ENCODE assay signal across 18 cellular contexts in genomic region chr5:146890733-146891440, GRCh38. TPM values are rescaled to one million over a fixed set of nuclear protein-coding genes. Genes with fewer than 3 reads are reported as not detected.
DNase-seq lines count a peak whose midpoint lies in the region; TF ChIP-seq lines count a peak whose summit lies in the region.
"Had no signal": no experiment of that assay in that cellular context is flagged by ENCODE, and none has a peak within 500 bp of the region (broad histone marks: within the 10 kb centered on the region; RNA-seq: fewer than 3 reads in every experiment).

No MANE protein-coding gene starts in this region.

- H3K4me1 Mint-ChIP-seq in neural crest cell: peaks cover 51% of the 10 kb centered on the region

- H3K36me3 ChIP-seq in GM23248 (ENCODE audit: low read depth): no peaks in the 10 kb centered on the region

- no peaks in the 10 kb centered on the region for H3F3A ChIP-seq in GM23248 (ENCODE audit: insufficient read depth)

- no peak overlapping the region for H3K27ac ChIP-seq in GM23248

- no peak overlapping the region for H3K9ac ChIP-seq in GM23248

- H3K4me3 Mint-ChIP-seq in neural crest cell: no peak overlapping the region
- H3K4me3 Mint-ChIP-seq: activated naive CD4-positive, alpha-beta T cell treated with anti-CD3 and anti-CD28 coated beads, Interleukin-2, amount 10 ng/mL, durations not matched to agents 7 days and 5 days; brain; naive thymus-derived CD4-positive, alpha-beta T cell had no signal

- no peaks in the 10 kb centered on the region for H3K9me3 Mint-ChIP-seq in neural crest cell
- H3K9me3 Mint-ChIP-seq: activated naive CD4-positive, alpha-beta T cell treated with anti-CD3 and anti-CD28 coated beads, Interleukin-2, amount 10 ng/mL, durations not matched to agents 7 days and 5 days; brain; naive thymus-derived CD4-positive, alpha-beta T cell had no signal

- no peak overlapping the region for H3K4me2 ChIP-seq in GM23248 (ENCODE audit: unreplicated experiment)

- in situ Hi-C loops in GM23248 (cut with MboI): no loop called here

- 45 to 47% methylated on average over 1 of the region's 1 CpG for WGBS in GM23248 (ENCODE audit: low coverage in 1 of 2, low lambda C conversion rate in 2 of 2, missing lambda C conversion rate in 2 of 2), 2 experiments

- H3K27me3 ChIP-seq in GM23248 (replicated peaks; ENCODE audit: insufficient read depth): no peaks in the 10 kb centered on the region

- no peaks in the 10 kb centered on the region for H4K20me1 ChIP-seq in GM23248 (ENCODE audit: insufficient read depth)

- H3K27ac Mint-ChIP-seq in neural crest cell (ENCODE audit: unreplicated experiment): peak overlapping the region; percentile 21
- H3K27ac Mint-ChIP-seq: activated naive CD4-positive, alpha-beta T cell treated with anti-CD3 and anti-CD28 coated beads, Interleukin-2, amount 10 ng/mL, durations not matched to agents 7 days and 5 days; naive thymus-derived CD4-positive, alpha-beta T cell had no signal

- H3K27me3 Mint-ChIP-seq in neural crest cell (ENCODE audit: low read depth): no peaks in the 10 kb centered on the region
- H3K27me3 Mint-ChIP-seq: activated naive CD4-positive, alpha-beta T cell treated with anti-CD3 and anti-CD28 coated beads, Interleukin-2, amount 10 ng/mL, durations not matched to agents 7 days and 5 days; brain had no signal

- no peaks in the 10 kb centered on the region for H3K4me1 ChIP-seq in GM23248 (ENCODE audit: insufficient read depth)

- peak; percentile 19 for DNase-seq in GM23248
- DNase-seq in NCI-H82 treated with DMSO at 0.1 percent for 48 hours (lab: John Stamatoyannopoulos, UW; ENCODE audit: unreplicated experiment): peak; percentile 52
- peak; percentile 35 for DNase-seq in epithelial cell of esophagus (ENCODE audit: low read depth)
- DNase-seq in neural crest cell (ENCODE audit: low read depth, low spot score): no peak
- DNase-seq in EL: no peak
- DNase-seq in NCI-H345 treated with DMSO at 0.1 percent for 48 hours (lab: John Stamatoyannopoulos, UW; ENCODE audit: unreplicated experiment): no peak
- DNase-seq in epidermal melanocyte (ENCODE audit: insufficient read length, low spot score): no peak
- DNase-seq: activated CD4-positive, alpha-beta T cell treated with anti-CD3 and anti-CD28 coated beads, Interleukin-2, amount 50 U/mL, for 48 hours; activated naive CD4-positive, alpha-beta T cell treated with anti-CD3 and anti-CD28 coated beads, Interleukin-2, amount 10 ng/mL, durations not matched to agents 7 days and 5 days; COR-L47; GOT3; naive thymus-derived CD4-positive, alpha-beta T cell; NCI-H2029 treated with DMSO at 0.1 percent for 48 hours; NCI-H748 treated with DMSO at 0.1 percent for 48 hours; posterior cingulate gyrus; stimulated activated CD4-positive, alpha-beta T cell treated with anti-CD3 and anti-CD28 coated beads, Interleukin-2, amount 100 ng/mL, for 48 hours had no signal

- H3K9me3 ChIP-seq in GM23248 (ENCODE audit: low read depth): no peaks in the 10 kb centered on the region

- H3K79me2 ChIP-seq in GM23248 (ENCODE audit: insufficient read depth): no peaks in the 10 kb centered on the region

- no peak for TF ChIP-seq CTCF in epithelial cell of esophagus (IDR thresholded peaks at IDR 0.05; ENCODE audit: insufficient read depth, low read depth, low read length, missing control alignments)
- TF ChIP-seq CTCF in neural crest cell (conservative IDR thresholded peaks at IDR 0.05): no peak

- H3K36me3 Mint-ChIP-seq in neural crest cell (ENCODE audit: low read depth): no peaks in the 10 kb centered on the region
- H3K36me3 Mint-ChIP-seq: activated naive CD4-positive, alpha-beta T cell treated with anti-CD3 and anti-CD28 coated beads, Interleukin-2, amount 10 ng/mL, durations not matched to agents 7 days and 5 days; brain had no signal

- peak overlapping the region; percentile 53; the same call in 1 of the 2 replicates for H2AFZ ChIP-seq in GM23248

- no peak overlapping the region for H3K4me3 ChIP-seq in GM23248
- H3K4me3 ChIP-seq in epithelial cell of esophagus (ENCODE audit: low read length): no peak overlapping the region
- H3K4me3 ChIP-seq: lung had no signal

- no peaks in the 10 kb centered on the region for H3K9me2 ChIP-seq in GM23248 (ENCODE audit: insufficient read depth)

RNA-seq across cellular contexts. Expression of gene PPP2R2B, which starts 12.3 kb away (rescaled TPM):
- 0.11 TPM in 1 of 2 replicates, not detected in the other for total RNA-seq in GM23248 (2014; rRNA removed; shearing (Covaris generic))
- 0.24 and 0.28 TPM in 2 replicates for polyA plus RNA-seq in GM23248 (2016; fragmentation: Nextera tagmentation; extraction: Ambion mirVana)
- total RNA-seq in neural crest cell: 4.1 and 4.9 TPM in 2 replicates

Comparison
In these comparisons a context has a peak if more than half of its experiments do, and no peak if none do; other contexts are left out.
1. DNase-seq: peak in GM23248 (single experiment), NCI-H82 treated with DMSO at 0.1 percent for 48 hours (single experiment) and epithelial cell of esophagus (single experiment); none in neural crest cell (single experiment), EL (single experiment), NCI-H345 treated with DMSO at 0.1 percent for 48 hours (single experiment) and epidermal melanocyte (single experiment).